30 cellular contexts compared by ENCODE assay signal in the genomic region with DNA sequence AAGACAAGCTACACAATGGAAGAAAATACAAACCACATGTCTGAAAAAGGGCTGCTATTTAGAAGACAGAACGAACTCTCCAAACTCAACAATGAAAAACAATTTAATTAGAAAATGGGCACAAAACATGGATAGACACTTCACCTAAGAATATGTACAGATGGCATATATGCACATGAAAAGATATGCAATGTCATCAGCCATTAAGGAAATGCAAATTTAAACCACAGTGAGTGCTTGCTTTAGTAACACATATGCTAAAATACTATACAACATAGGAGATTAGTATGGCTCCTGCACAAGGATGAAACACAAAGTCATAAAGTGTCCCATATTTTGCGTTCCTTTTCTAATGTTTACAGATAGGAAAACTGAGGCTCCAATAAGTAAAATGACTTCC.
"Had no signal": no experiment of that assay in that cellular context is flagged by ENCODE, and none has a peak within 500 bp of the region (broad histone marks: within the 10 kb centered on the region; RNA-seq: fewer than 3 reads in every experiment).

No MANE protein-coding gene starts in this region.

- H3K4me3 ChIP-seq: MG63, PC-9, SJCRH30 had no signal

- H3K4me1 ChIP-seq: SJCRH30 had no signal

- H3K36me3 ChIP-seq: MG63, SJCRH30 had no signal

- H3K9ac ChIP-seq: SK-N-SH had no signal

- ATAC-seq: Panc1, Right ventricle myocardium inferior had no signal

- H2AFZ ChIP-seq: PC-9 had no signal

- H3K9me3 ChIP-seq: MG63, SJCRH30, SK-N-SH had no signal

- H3K27me3 ChIP-seq: MG63, SJCRH30 had no signal

- H3K27ac ChIP-seq: PC-9, RWPE1, SJCRH30 had no signal

- H3K9me2 ChIP-seq: SK-N-SH had no signal

- H3K4me2 ChIP-seq: PC-9, SK-N-SH had no signal

- DNase-seq: Kasumi-1, MG63, MV-4-11, NCI-H1092, NCI-H1105, NCI-H1417 treated with DMSO at 0.1 percent for 48 hours, NCI-H1436 treated with DMSO at 0.1 percent for 48 hours, NCI-H1694 treated with DMSO at 0.1 percent for 48 hours, NCI-H187 treated with DMSO at 0.1 percent for 48 hours, NCI-H2029, NCI-H2081, NCI-H2171 treated with DMSO at 0.1 percent for 48 hours, NCI-H2227 treated with DMSO at 0.1 percent for 48 hours, NCI-H345, NCI-H446, NCI-H510A treated with DMSO at 0.1 percent for 48 hours, NCI-H524 treated with DMSO at 0.1 percent for 48 hours, NCI-H69, NCI-H748 treated with DMSO at 0.1 percent for 48 hours, NCI-H82, PC-9, SHP77, SIG-M5, SJCRH30, SK-N-SH, SW 1271, T-helper 1 cell had no signal
